In the genomic region with DNA sequence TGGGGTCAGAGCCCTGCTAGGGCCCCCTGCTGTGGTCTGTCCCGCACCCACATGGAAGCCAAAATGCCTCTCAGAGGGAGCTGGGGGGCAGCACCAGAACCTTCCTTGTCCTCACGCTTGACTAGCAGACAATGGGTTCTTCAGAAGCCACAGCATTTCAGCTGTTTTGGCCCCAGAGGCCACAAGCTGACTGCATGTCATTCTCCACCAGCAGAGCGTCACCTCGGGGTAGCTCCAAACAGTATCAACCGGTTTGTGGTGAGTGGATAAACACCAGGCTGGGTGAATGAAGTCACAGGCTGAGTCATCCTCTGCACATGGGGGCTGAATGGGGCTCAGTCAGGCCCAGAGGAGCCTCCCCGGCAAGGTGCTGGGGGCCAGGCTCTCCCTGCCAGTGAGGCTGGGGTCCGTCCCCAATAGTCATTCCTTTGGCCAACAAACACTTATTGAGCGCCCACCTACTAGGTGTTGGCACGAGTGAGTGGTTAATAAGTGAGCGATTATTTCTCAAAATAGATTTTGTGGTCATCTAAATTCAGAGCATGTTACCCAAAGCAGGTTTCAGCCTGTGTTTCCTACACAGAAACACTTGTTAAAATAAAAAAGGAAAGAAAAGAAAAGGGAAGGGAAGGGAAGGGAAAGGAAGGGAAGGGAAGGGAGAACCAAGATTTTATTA, we compare ENCODE assay signal across 1 cellular context.
TF ChIP-seq lines count a peak whose summit lies in the region.

No MANE protein-coding gene starts in this region.

TF ChIP-seq in IMR-90, 13 proteins besides CTCF, POLR2A, EP300 and RAD21 (continued from another document):
- TF ChIP-seq MAFK (IDR thresholded peaks at IDR 0.05; ENCODE audit: low read depth, low read length) (no peak), MXI1 (IDR thresholded peaks at IDR 0.05; ENCODE audit: borderline replicate concordance, low read depth, low read length) (no peak), NFE2L2 (IDR thresholded peaks at IDR 0.05; ENCODE audit: low read depth, low read length) (no peak), RCOR1 (IDR thresholded peaks at IDR 0.05; ENCODE audit: insufficient replicate concordance, low read length) (no peak)
